In genomic region chr21:40846566-40847411, GRCh38 we compare ENCODE assay signal across 12 cellular contexts. TPM values are rescaled to one million over a fixed set of nuclear protein-coding genes. Genes with fewer than 3 reads are reported as not detected.
DNase-seq lines count a peak whose midpoint lies in the region; ATAC-seq and TF ChIP-seq lines count a peak whose summit lies in the region.
"Had no signal": no experiment of that assay in that cellular context is flagged by ENCODE, and none has a peak within 500 bp of the region (broad histone marks: within the 10 kb centered on the region; RNA-seq: fewer than 3 reads in every experiment).

Gene DSCAM, minus strand, starts transcription at chr21:40847158. Its CDS starts 497 bp downstream, at chr21:40846661.

- H3K4ac ChIP-seq in mesenchymal stem cell (ENCODE audit: low read depth in 1 of 2, low read length in 2 of 2): no peak within 1 kb of the TSS

- CTCF ChIA-PET in mammary epithelial cell (lab: Charles Lee; ENCODE audit: low non-redundant PET): interaction anchor here (0.5 kb wide), 1 partner anchor 220 kb away, joined by 3 read pairs; no protein-coding TSS in a partner anchor

- no peak within 1 kb of the TSS for H2BK120ac ChIP-seq in mesenchymal stem cell (ENCODE audit: low read depth, low read length)

- BruUV-seq in mammary epithelial cell (replicated peaks; lab: Mats Ljungman, UMichigan): no TSS peak

- H3K4me3 ChIP-seq in mammary epithelial cell (replicated peaks in 1 of 3; ENCODE audit: insufficient read depth in 1 of 3, low read depth in 2 of 3, low read length in 3 of 3): peak within 1 kb of the TSS; percentile 47 to 78 (median 52)
- H3K4me3 ChIP-seq in mesenchymal stem cell (ENCODE audit: insufficient read depth in 1 of 2, low read depth in 1 of 2, low read length in 2 of 2): no peak within 1 kb of the TSS
- H3K4me3 ChIP-seq in lower leg skin (ENCODE audit: low read depth, poor library complexity, severe bottlenecking): no peak within 1 kb of the TSS
- no peak within 1 kb of the TSS for H3K4me3 ChIP-seq in transverse colon
- H3K4me3 ChIP-seq: body of pancreas, right lobe of liver had no signal

- H4K8ac ChIP-seq in mesenchymal stem cell (ENCODE audit: low read length): no peak within 1 kb of the TSS

- no peak within 1 kb of the TSS for H2BK5ac ChIP-seq in mesenchymal stem cell (ENCODE audit: low read depth, low read length, poor library complexity, severe bottlenecking)

- peak within 1 kb of the TSS; percentile 93 for H3K4me2 ChIP-seq in mammary epithelial cell (ENCODE audit: insufficient read depth, low read depth, low read length)
- H3K4me2 ChIP-seq in mesenchymal stem cell (ENCODE audit: low read length, poor library complexity, severe bottlenecking): no peak within 1 kb of the TSS

- H2AK5ac ChIP-seq in mesenchymal stem cell (ENCODE audit: low read length, severe bottlenecking): no peak within 1 kb of the TSS

- H3K9me3 ChIP-seq in mammary epithelial cell (replicated peaks; ENCODE audit: insufficient read depth, low read length) (no peaks in the 10 kb centered on the region), mesenchymal stem cell (ENCODE audit: control insufficient read depth, low read length) (no peaks in the 10 kb centered on the region), transverse colon (no peaks in the 10 kb centered on the region)
- H3K9me3 ChIP-seq: body of pancreas, right lobe of liver had no signal

- no peak within 1 kb of the TSS for H3K23ac ChIP-seq in mesenchymal stem cell (ENCODE audit: low read length in 2 of 2)

- intact Hi-C loops in mammary epithelial cell (cut with micrococcal nuclease): loop anchor here (2.0 to 10.0 kb wide), 3 partner anchors 40 to 252 kb away; no protein-coding TSS in a partner anchor
- intact Hi-C loops in lower leg skin (cut with DNase I; ENCODE audit: low total_unique reads): no loop called here
- intact Hi-C loops in transverse colon (cut with DNase I; ENCODE audit: low total_unique reads): no loop called here

- peak within 1 kb of the TSS; percentile 82 for H3K9ac ChIP-seq in mammary epithelial cell (ENCODE audit: insufficient read depth, low read length)
- H3K9ac ChIP-seq in mesenchymal stem cell (ENCODE audit: low read length): no peak within 1 kb of the TSS

- H3K27me3 ChIP-seq in mammary epithelial cell (ENCODE audit: insufficient read depth, low read length): no peaks in the 10 kb centered on the region
- H3K27me3 ChIP-seq in mesenchymal stem cell (ENCODE audit: control insufficient read depth in 1 of 2, insufficient read depth in 1 of 2, low read length in 2 of 2): peaks cover 22 to 23% of the 10 kb centered on the region in 2 experiments
- H3K27me3 ChIP-seq in transverse colon: peaks cover 47% of the 10 kb centered on the region

- H3K4me1 ChIP-seq in mammary epithelial cell (ENCODE audit: insufficient read depth, low read length) (peaks cover 53% of the 10 kb centered on the region), mesenchymal stem cell (ENCODE audit: control insufficient read depth, insufficient read depth, low read depth, low read length) (peaks cover 5% of the 10 kb centered on the region), transverse colon (no peaks in the 10 kb centered on the region)
- H3K4me1 ChIP-seq: right lobe of liver had no signal

- no peak for TF ChIP-seq EP300 in transverse colon (IDR thresholded peaks at IDR 0.05; ENCODE audit: low read depth)

- H2BK12ac ChIP-seq in mesenchymal stem cell (ENCODE audit: low read length in 2 of 2): no peak within 1 kb of the TSS

- ATAC-seq in GM21619 (IDR thresholded peaks at IDR 0.05; ENCODE audit: unreplicated experiment): no peak
- ATAC-seq: body of pancreas; stimulated activated naive CD8-positive, alpha-beta T cell treated with anti-CD3 and anti-CD28 coated beads, Interleukin-15, Interleukin-2, amounts not matched to agents 100 U/mL and 50 U/mL, for 24 hours had no signal

- H3K79me2 ChIP-seq in mammary epithelial cell (ENCODE audit: insufficient read depth, low read length): peaks cover 26% of the 10 kb centered on the region

- no peaks in the 10 kb centered on the region for H4K20me1 ChIP-seq in mammary epithelial cell (ENCODE audit: insufficient read depth, low read length)

- in situ Hi-C loops in mammary epithelial cell (cut with MboI; ENCODE audit: low sequenced_read_pairs in 2 of 2): loop anchor here (25.0 kb wide), 1 partner anchor 384 kb away; no protein-coding TSS in a partner anchor
- in situ Hi-C loops in transverse colon (cut with MboI; ENCODE audit: low pct_ligation_motif_present in 1 of 4, low pct_unique_long_range_greater_than_20kb in 1 of 4, low sequenced_read_pairs in 3 of 4): no loop called here

- DNase-seq in DMS53 treated with DMSO at 0.1 percent for 48 hours (lab: John Stamatoyannopoulos, UW; ENCODE audit: unreplicated experiment): peak; percentile 2
- peak; percentile 27 to 55 for DNase-seq in NCI-H1930 (lab: John Stamatoyannopoulos, UW)
- DNase-seq in mammary epithelial cell: peak; percentile 50
- DNase-seq in mesenchymal stem cell: no peak
- no peak for DNase-seq in lower leg skin (ENCODE audit: low spot score in 2 of 2)
- DNase-seq in transverse colon: no peak
- no peak for DNase-seq in stimulated activated CD4-positive, alpha-beta T cell treated with anti-CD3 and anti-CD28 coated beads, Interleukin-2, amount 100 ng/mL, for 24 hours
- DNase-seq: NCI-H774; right lobe of liver; stimulated activated naive CD8-positive, alpha-beta T cell treated with anti-CD3 and anti-CD28 coated beads, Interleukin-15, Interleukin-2, amounts not matched to agents 100 U/mL and 50 U/mL, for 24 hours had no signal

- H3K27ac ChIP-seq in mammary epithelial cell (ENCODE audit: insufficient read depth, low read depth, low read length): peak within 1 kb of the TSS; percentile 97
- H3K27ac ChIP-seq in mesenchymal stem cell (ENCODE audit: low read length, poor library complexity, severe bottlenecking): no peak within 1 kb of the TSS
- H3K27ac ChIP-seq in transverse colon: no peak within 1 kb of the TSS
- H3K27ac ChIP-seq: body of pancreas, right lobe of liver had no signal

- peak within 1 kb of the TSS; percentile 18 for H4K91ac ChIP-seq in mesenchymal stem cell (ENCODE audit: low read length)

- no peak within 1 kb of the TSS for H2BK15ac ChIP-seq in mesenchymal stem cell (ENCODE audit: low read depth, poor library complexity, severe bottlenecking)

- H3K36me3 ChIP-seq in mammary epithelial cell (ENCODE audit: insufficient read depth, low read length) (no peaks in the 10 kb centered on the region), mesenchymal stem cell (ENCODE audit: control insufficient read depth in 1 of 2, insufficient read depth in 2 of 2, low read depth in 1 of 2, low read length in 2 of 2) (no peaks in the 10 kb centered on the region), transverse colon (no peaks in the 10 kb centered on the region)
- H3K36me3 ChIP-seq: right lobe of liver had no signal

- 6% methylated on average over 16 of the region's 95 CpGs for WGBS in mammary epithelial cell (ENCODE audit: low coverage, missing lambda C conversion rate)
- 5% methylated on average over 39 of the region's 95 CpGs for WGBS in mesenchymal stem cell
- 6 to 10% methylated on average over 27 to 31 of the region's 95 CpGs for WGBS in lower leg skin, 2 donors
- 15 to 60% methylated on average over 2 to 68 of the region's 95 CpGs for WGBS in transverse colon (ENCODE audit: low coverage in 1 of 2), 2 donors

- TF ChIP-seq CTCF in mammary epithelial cell (conservative IDR thresholded peaks at IDR 0.05 in 1 of 2, IDR thresholded peaks at IDR 0.05 in 1 of 2; ENCODE audit: extremely low read depth in 1 of 2, insufficient read depth in 1 of 2, low read depth in 1 of 2, low read length in 2 of 2): no peak
- TF ChIP-seq CTCF in lower leg skin (IDR thresholded peaks at IDR 0.05): no peak
- no peak for TF ChIP-seq CTCF in transverse colon (IDR thresholded peaks at IDR 0.05)

- H3K18ac ChIP-seq in mesenchymal stem cell (ENCODE audit: low read depth in 1 of 2, low read length in 2 of 2): no peak within 1 kb of the TSS

- no peak within 1 kb of the TSS for H3K14ac ChIP-seq in mesenchymal stem cell (ENCODE audit: low read length in 2 of 2)

- H2AFZ ChIP-seq in mammary epithelial cell (ENCODE audit: low read depth, low read length) (peak within 1 kb of the TSS; percentile 87), mesenchymal stem cell (ENCODE audit: low read depth, low read length) (no peak within 1 kb of the TSS)

- dilution Hi-C loops in mammary epithelial cell (cut with HindIII; ENCODE audit: low sequenced_read_pairs): no loop called here

- no peaks in the 10 kb centered on the region for H3K79me1 ChIP-seq in mesenchymal stem cell (replicated peaks; ENCODE audit: low read length, poor library complexity, severe bottlenecking)

- TF ChIP-seq POLR2A in lower leg skin (IDR thresholded peaks at IDR 0.05) (no peak), transverse colon (IDR thresholded peaks at IDR 0.05) (no peak)

RNA-seq across cellular contexts. Expression of gene DSCAM, which starts in this region (rescaled TPM):
- total RNA-seq in mammary epithelial cell (1 to 10 TPM; 4.7 to 8.1 TPM), lower leg skin (not detected), transverse colon (under 1 TPM in 1 of 4 donors, not detected in 3; 0.16 TPM)
- polyA plus RNA-seq in mammary epithelial cell: 3.6 TPM
- polyA minus RNA-seq in mammary epithelial cell: 7.0 TPM
- polyA plus RNA-seq in mesenchymal stem cell (2013, experiment 1 of 2): not detected
- polyA plus RNA-seq in mesenchymal stem cell (2013, experiment 2 of 2): not detected

Comparison
In these comparisons a context has a peak if more than half of its experiments do, and no peak if none do; other contexts are left out.
1. RNA of gene DSCAM (total RNA-seq): 4.7 to 8.1 TPM in mammary epithelial cell; not detected in lower leg skin and 0.16 TPM in transverse colon; every median in the first group is over 4 times any median in the second.
2. DNase-seq: peak in DMS53 treated with DMSO at 0.1 percent for 48 hours (single experiment), NCI-H1930 (2 of 2) and mammary epithelial cell (single experiment); none in mesenchymal stem cell (single experiment), lower leg skin (0 of 2), transverse colon (single experiment) and stimulated activated CD4-positive, alpha-beta T cell treated with anti-CD3 and anti-CD28 coated beads, Interleukin-2, amount 100 ng/mL, for 24 hours (0 of 2).
3. H3K4me3 ChIP-seq: peak in mammary epithelial cell (3 of 3); none in mesenchymal stem cell (0 of 2), lower leg skin (single experiment) and transverse colon (0 of 4).
4. in situ Hi-C loops: an anchor here in mammary epithelial cell (25.0 kb wide); none called in transverse colon.